ENCODE assay signal across 15 cellular contexts in the genomic region with DNA sequence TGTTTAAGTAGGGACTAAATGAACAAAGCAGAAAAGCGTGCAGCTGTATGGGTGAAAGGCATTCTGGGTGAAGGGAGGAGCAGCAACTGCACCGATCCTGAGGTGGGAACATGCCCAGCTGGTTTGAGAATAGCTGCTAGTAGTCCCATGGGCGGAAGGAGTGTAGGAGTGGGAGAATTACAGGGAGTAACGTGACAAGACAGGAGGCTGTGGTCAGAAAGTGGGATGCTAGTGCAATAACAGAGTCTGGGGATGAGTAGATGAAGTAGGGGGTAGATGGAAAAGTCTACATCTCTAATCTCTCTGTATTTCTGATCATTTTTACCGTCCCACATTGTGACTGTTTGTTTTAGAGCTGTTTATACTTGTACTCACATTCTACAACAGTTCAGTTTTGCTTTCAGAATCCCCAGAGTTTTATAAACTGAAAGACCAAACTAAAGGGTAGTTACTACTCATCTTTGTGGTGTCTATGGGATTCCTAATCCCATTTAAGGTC.
DNase-seq lines count a peak whose midpoint lies in the region; ATAC-seq and TF ChIP-seq lines count a peak whose summit lies in the region.
"Had no signal": no experiment of that assay in that cellular context is flagged by ENCODE, and none has a peak within 500 bp of the region (broad histone marks: within the 10 kb centered on the region; RNA-seq: fewer than 3 reads in every experiment).

No MANE protein-coding gene starts in this region.

- H3K27me3 ChIP-seq in esophagus squamous epithelium: no peaks in the 10 kb centered on the region
- H3K27me3 ChIP-seq: BE2C, SJSA1 had no signal

- H3K4me1 ChIP-seq in esophagus squamous epithelium (no peaks in the 10 kb centered on the region), urinary bladder (ENCODE audit: insufficient read depth) (no peaks in the 10 kb centered on the region)
- H3K4me1 ChIP-seq: SJSA1 had no signal

- ATAC-seq in Right ventricle myocardium inferior (peak; percentile 67), GM19463 (IDR thresholded peaks at IDR 0.05; ENCODE audit: unreplicated experiment) (no peak)
- ATAC-seq: stimulated activated naive CD8-positive, alpha-beta T cell treated with anti-CD3 and anti-CD28 coated beads, Interleukin-15, amount 100 ng/mL, for 72 hours had no signal

- H3K4me3 ChIP-seq in esophagus squamous epithelium: no peak overlapping the region
- no peak overlapping the region for H3K4me3 ChIP-seq in urinary bladder (ENCODE audit: low read depth, low read length)
- H3K4me3 ChIP-seq: SJSA1 had no signal

- TF ChIP-seq POLR2A in esophagus squamous epithelium (IDR thresholded peaks at IDR 0.05): no peak

- TF ChIP-seq CTCF in esophagus squamous epithelium (IDR thresholded peaks at IDR 0.05): no peak

- no peaks in the 10 kb centered on the region for H3K9me3 ChIP-seq in esophagus squamous epithelium
- H3K9me3 ChIP-seq: BE2C, SJSA1 had no signal

- H3K27ac ChIP-seq in esophagus squamous epithelium (peak overlapping the region in 3 of 4 donors; percentile 5 to 65 (median 38)), urinary bladder (ENCODE audit: low read depth) (peak overlapping the region; percentile 34)
- H3K27ac ChIP-seq: SJSA1 had no signal

- intact Hi-C loops in Right ventricle myocardium inferior (cut with DNase I) (no loop called here), cardiac septum (cut with DNase I) (loop anchor here (5.0 kb wide), 1 partner anchor 334 kb away; a partner anchor contains a TSS), esophagus squamous epithelium (cut with DNase I) (no loop called here)

- DNase-seq in Right ventricle myocardium inferior (ENCODE audit: missing footprints): no peak
- DNase-seq in cardiac septum (ENCODE audit: low spot score): no peak
- DNase-seq in esophagus squamous epithelium (lab: John Stamatoyannopoulos, UW): no peak
- DNase-seq in myocyte (ENCODE audit: low read depth): peak; percentile 85
- DNase-seq in NCI-H345 treated with DMSO at 0.1 percent for 48 hours (lab: John Stamatoyannopoulos, UW; ENCODE audit: unreplicated experiment): no peak
- no peak for DNase-seq in dedifferentiated amniotic fluid mesenchymal stem cell (ENCODE audit: extremely low spot score)
- DNase-seq: activated B cell treated with CpG ODN at 0.5 μM for 24 hours; activated naive CD8-positive, alpha-beta T cell treated with anti-CD3 and anti-CD28 coated beads, Interleukin-2, amount 10 ng/mL, durations not matched to agents 7 days and 5 days; BE2C; NCI-H1105; NCI-H82; stimulated activated naive CD8-positive, alpha-beta T cell treated with anti-CD3 and anti-CD28 coated beads, Interleukin-15, amount 100 ng/mL, for 72 hours had no signal

- WGBS in esophagus squamous epithelium, 2 donors: 57 to 59% methylated on average over 5 of the region's 5 CpGs
- 52% methylated on average over 5 of the region's 5 CpGs for WGBS in urinary bladder

- H3K36me3 ChIP-seq in esophagus squamous epithelium (peaks cover 0 to 23% (median 0%) of the 10 kb centered on the region in 3 donors), urinary bladder (ENCODE audit: insufficient read depth) (no peaks in the 10 kb centered on the region)
